8 cellular contexts compared by ENCODE assay signal in the genomic region with DNA sequence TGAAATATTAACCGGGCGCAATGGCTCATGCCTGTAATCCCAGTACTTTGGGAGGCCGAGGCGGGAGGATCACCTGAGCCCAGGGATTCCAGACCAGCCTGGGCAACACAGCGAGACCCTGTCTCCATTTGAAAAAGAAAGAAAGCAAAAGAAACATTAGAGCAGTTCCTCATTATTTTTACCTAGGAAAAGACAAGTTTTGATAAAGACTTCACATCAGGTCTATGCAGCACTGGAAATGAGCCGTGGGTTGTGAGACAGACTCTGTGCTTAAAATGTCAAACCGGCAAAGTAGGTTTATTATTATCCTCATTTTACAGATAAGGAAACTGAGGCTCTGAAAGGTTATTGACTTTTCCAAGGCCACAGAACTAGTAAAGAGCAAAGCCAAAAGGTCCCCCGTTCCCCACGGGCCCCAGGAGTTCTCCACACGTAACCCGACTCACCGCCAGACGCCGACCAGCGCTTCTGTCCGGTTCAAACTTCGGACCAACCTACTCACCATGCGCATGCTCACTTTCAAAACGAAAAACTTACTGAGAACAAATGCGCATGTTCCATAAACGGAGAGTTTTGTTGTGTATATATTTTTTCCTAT. TPM values are rescaled to one million over a fixed set of nuclear protein-coding genes. Genes with fewer than 3 reads are reported as not detected.
DNase-seq lines count a peak whose midpoint lies in the region; ATAC-seq, FAIRE-seq and TF ChIP-seq lines count a peak whose summit lies in the region.

No MANE protein-coding gene starts in this region.

- no peak for FAIRE-seq in RCC 7860 (lab: Jason Lieb, UNC)

- H4K8ac ChIP-seq in neuronal stem cell (ENCODE audit: low read depth, low read length), result no peak overlapping the region

- no peaks in the 10 kb centered on the region for H3K27me3 ChIP-seq in esophagus muscularis mucosa
- no peaks in the 10 kb centered on the region for H3K27me3 ChIP-seq in neuronal stem cell (ENCODE audit: control insufficient read depth in 3 of 3, insufficient read depth in 3 of 3, low read depth in 1 of 3, low read length in 3 of 3)

- peaks cover 66 to 69% (median 66%) of the 10 kb centered on the region in 3 donors for H3K4me1 Mint-ChIP-seq in T-cell

- ATAC-seq in GM18868 (IDR thresholded peaks at IDR 0.05; ENCODE audit: unreplicated experiment), result peak; percentile 54
- peak; percentile 56 for ATAC-seq in HG02885 (IDR thresholded peaks at IDR 0.05; ENCODE audit: poor library complexity, unreplicated experiment)
- ATAC-seq in T-cell (replicated peaks in 1 of 4), result peak in 2 of 4 experiments; percentile 16 to 27

- intact Hi-C loops in esophagus muscularis mucosa (cut with DNase I), result no loop called here

- no peak overlapping the region for H3K14ac ChIP-seq in neuronal stem cell (ENCODE audit: low read length)

- H2AK5ac ChIP-seq in neuronal stem cell (ENCODE audit: low read depth, low read length), result no peak overlapping the region

- H4K91ac ChIP-seq in neuronal stem cell (ENCODE audit: low read depth, low read length, poor library complexity), result no peak overlapping the region

- H2BK12ac ChIP-seq in neuronal stem cell (ENCODE audit: low read length), result no peak overlapping the region

- no peak overlapping the region for H2BK15ac ChIP-seq in neuronal stem cell (ENCODE audit: low read length)

- H3K4me3 Mint-ChIP-seq in T-cell, result peak overlapping the region; percentile 99 to 100 (median 99)

- H3K27me3 Mint-ChIP-seq in T-cell, result no peaks in the 10 kb centered on the region

- H3K9me3 ChIP-seq in esophagus muscularis mucosa, result no peaks in the 10 kb centered on the region
- no peaks in the 10 kb centered on the region for H3K9me3 ChIP-seq in neuronal stem cell (replicated peaks in 1 of 2; ENCODE audit: control insufficient read depth in 2 of 2, insufficient read depth in 1 of 2, low read depth in 1 of 2, low read length in 2 of 2)

- POLR2A ChIA-PET in T-cell (lab: Charles Lee), result interaction anchor here (0.6 to 0.9 kb wide), 5 partner anchors 22 to 250 kb away, joined by 3 to 4 read pairs (median 3); no protein-coding TSS in a partner anchor

- H3K18ac ChIP-seq in neuronal stem cell (ENCODE audit: low read length), result no peak overlapping the region

- H3K36me3 Mint-ChIP-seq in T-cell, result peaks cover 13% of the 10 kb centered on the region

- peaks cover 0 to 28% (median 19%) of the 10 kb centered on the region in 4 donors for H3K36me3 ChIP-seq in esophagus muscularis mucosa
- H3K36me3 ChIP-seq in neuronal stem cell (replicated peaks in 1 of 2; ENCODE audit: control insufficient read depth in 2 of 2, insufficient read depth in 2 of 2, low read length in 2 of 2), result peaks cover 0 to 23% of the 10 kb centered on the region in 2 donors

- peak overlapping the region; percentile 57 for H3K9ac ChIP-seq in neuronal stem cell (ENCODE audit: low read depth, low read length, poor library complexity)

- H3K4ac ChIP-seq in neuronal stem cell (ENCODE audit: low read length), result no peak overlapping the region

- H3K27ac ChIP-seq in esophagus muscularis mucosa (replicated peaks in 1 of 4) (peak overlapping the region; percentile 87 to 95 (median 92)), neuronal stem cell (replicated peaks; ENCODE audit: low read length) (no peak overlapping the region)

- H2BK120ac ChIP-seq in neuronal stem cell (ENCODE audit: low read depth, low read length), result no peak overlapping the region

- peak in 1 of 34 experiments; percentile 4 for DNase-seq in T-cell
- DNase-seq in esophagus muscularis mucosa (ENCODE audit: extremely low spot score), result no peak
- no peak for DNase-seq in neuronal stem cell (ENCODE audit: low spot score)
- DNase-seq in stimulated activated CD4-positive, alpha-beta T cell treated with anti-CD3 and anti-CD28 coated beads, Interleukin-1b, Interleukin-23, amount 100 ng/mL, for 48 hours, result no peak
- no peak for DNase-seq in RCC 7860 (ENCODE audit: low spot score)
- no peak for DNase-seq in NCI-H446 (lab: John Stamatoyannopoulos, UW)

- CTCF ChIA-PET in T-cell (lab: Charles Lee), result interaction anchor here in 1 of 2 donors (0.6 to 2.0 kb wide), 8 partner anchors 18 to 273 kb away, joined by 3 to 10 read pairs (median 4); a partner anchor contains a TSS

- TF ChIP-seq CTCF in esophagus muscularis mucosa (IDR thresholded peaks at IDR 0.05), result peak in 2 of 3 experiments; percentile 8 to 11

- no peak overlapping the region for H3K23ac ChIP-seq in neuronal stem cell (ENCODE audit: low read depth, low read length, poor library complexity)

- H3K4me3 ChIP-seq in esophagus muscularis mucosa, result peak overlapping the region; percentile 79 to 98 (median 81)
- peak overlapping the region; percentile 57 to 83 for H3K4me3 ChIP-seq in neuronal stem cell (ENCODE audit: low read length in 2 of 2)

- H3K4me2 ChIP-seq in neuronal stem cell (ENCODE audit: insufficient read depth, low read length, poor library complexity, severe bottlenecking), result peak overlapping the region; percentile 69

- peak overlapping the region; percentile 75 for H2AFZ ChIP-seq in neuronal stem cell (ENCODE audit: low read length)

- 10% methylated on average over 21 of the region's 21 CpGs for WGBS in esophagus muscularis mucosa
- WGBS in neuronal stem cell (ENCODE audit: extremely low coverage in 2 of 2, insufficient read length in 2 of 2, insufficient replicate concordance in 1 of 2), 2 donors, result no CpG with 5 or more reads among the region's 21 CpGs

- H3K4me1 ChIP-seq in esophagus muscularis mucosa (peaks cover 31 to 55% (median 47%) of the 10 kb centered on the region in 4 donors), neuronal stem cell (ENCODE audit: control insufficient read depth in 2 of 2, insufficient read depth in 1 of 2, low read depth in 1 of 2, low read length in 2 of 2) (peaks cover 0 to 4% of the 10 kb centered on the region in 2 donors)

- peak overlapping the region; percentile 99 for H3K27ac Mint-ChIP-seq in T-cell

- TF ChIP-seq EP300 in esophagus muscularis mucosa (IDR thresholded peaks at IDR 0.05), result no peak

- H3K9me3 Mint-ChIP-seq in T-cell, result no peaks in the 10 kb centered on the region

- H3K79me1 ChIP-seq in neuronal stem cell (ENCODE audit: low read depth, low read length), result peaks cover 3% of the 10 kb centered on the region

- TF ChIP-seq POLR2A in esophagus muscularis mucosa (IDR thresholded peaks at IDR 0.05; ENCODE audit: low read depth), result no peak

- H2BK5ac ChIP-seq in neuronal stem cell (ENCODE audit: low read length), result no peak overlapping the region

RNA-seq across cellular contexts. Expression of a gene that starts 0.4 kb away (rescaled TPM):
- total RNA-seq in T-cell (10 to 100 TPM; 16.6 to 27.9 (median 25.1) TPM), esophagus muscularis mucosa (10 to 100 TPM in 1 of 4 donors, 1 to 10 TPM in 3; 5.6 to 10.4 (median 7.0) TPM)
- polyA plus RNA-seq in neuronal stem cell (2013, experiment 1 of 2), result 22.7 TPM
- polyA plus RNA-seq in neuronal stem cell (2013, experiment 2 of 2), result 25.6 TPM

RNA-seq across cellular contexts. Expression of a gene that starts 0.6 kb away (rescaled TPM):
- total RNA-seq in T-cell, result 10 to 100 TPM; 57.7 to 90.4 (median 61.7) TPM
- total RNA-seq in esophagus muscularis mucosa, result 10 to 100 TPM; 26.6 to 45.2 (median 33.4) TPM
- polyA plus RNA-seq in neuronal stem cell (2013, experiment 1 of 2), result 15.0 TPM
- 15.7 TPM for polyA plus RNA-seq in neuronal stem cell (2013, experiment 2 of 2)
